In the genomic region with DNA sequence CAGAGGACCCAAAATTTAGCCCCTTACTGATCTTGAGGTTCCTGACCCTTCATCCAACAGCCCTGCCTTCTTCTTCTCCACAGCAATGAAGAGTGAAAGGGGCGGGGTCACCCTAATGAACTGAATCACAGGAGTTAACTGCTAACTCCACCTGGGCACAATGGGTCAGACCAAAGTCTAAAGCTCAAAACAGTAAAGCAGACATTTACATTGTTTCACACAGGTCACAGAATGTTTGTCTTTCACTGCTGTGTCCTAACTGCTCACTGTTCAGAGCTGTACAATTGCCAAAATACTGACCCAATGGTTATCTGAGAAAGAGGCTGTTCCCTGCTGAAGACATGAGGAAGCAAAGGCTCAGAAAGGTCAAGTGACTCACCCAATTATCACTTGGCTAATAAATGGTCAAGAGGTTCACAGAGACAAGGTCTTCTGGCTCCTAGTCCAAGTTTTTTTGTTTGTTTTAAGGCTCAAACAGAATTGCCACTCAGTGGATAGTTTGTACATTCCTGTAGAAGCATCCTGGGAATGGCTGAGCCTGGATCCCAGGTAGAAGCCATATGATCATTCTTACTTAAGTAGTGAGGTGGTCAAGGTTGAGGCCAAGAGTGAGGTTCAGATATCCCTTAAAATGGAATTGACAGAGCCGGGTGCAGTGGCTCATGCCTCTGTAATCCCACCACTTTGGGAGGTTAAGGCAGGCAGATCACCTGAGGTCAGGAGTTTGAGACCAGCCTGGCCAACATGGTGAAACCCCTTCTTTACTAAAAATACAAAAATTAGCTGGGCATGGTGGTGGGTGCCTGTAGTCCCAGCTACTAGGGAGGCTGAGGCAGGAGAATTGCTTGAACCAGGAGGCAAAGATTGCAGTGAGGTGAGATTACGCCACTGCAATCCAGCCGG, we compare ENCODE assay signal across 13 cellular contexts. TPM values are rescaled to one million over a fixed set of nuclear protein-coding genes. Genes with fewer than 3 reads are reported as not detected.
DNase-seq lines count a peak whose midpoint lies in the region; ATAC-seq and TF ChIP-seq lines count a peak whose summit lies in the region.
"Had no signal": no experiment of that assay in that cellular context is flagged by ENCODE, and none has a peak within 500 bp of the region (broad histone marks: within the 10 kb centered on the region; RNA-seq: fewer than 3 reads in every experiment).

No MANE protein-coding gene starts in this region.

- intact Hi-C loops in PC-9 (cut with micrococcal nuclease; ENCODE audit: unreplicated experiment) = loop anchor here (2.0 kb wide), 1 partner anchor 23 kb away; no protein-coding TSS in a partner anchor
- intact Hi-C loops in psoas muscle (cut with DNase I) = loop anchor here in 1 of 2 donors (5.0 kb wide), 1 partner anchor 40 kb away; no protein-coding TSS in a partner anchor

- no peaks in the 10 kb centered on the region for H3K79me2 ChIP-seq in PC-9 (ENCODE audit: low read depth)

- peak overlapping the region; percentile 16 for H3K4me2 ChIP-seq in PC-9

- peaks cover 32% of the 10 kb centered on the region for H3F3A ChIP-seq in PC-9 (ENCODE audit: insufficient read depth, low read depth)

- no peaks in the 10 kb centered on the region for H4K20me1 ChIP-seq in PC-9 (ENCODE audit: insufficient read depth)

- CTCF ChIA-PET in PC-9 (lab: Charles Lee) = interaction anchor here (0.6 to 1.2 kb wide), 4 partner anchors 10 to 120 kb away, joined by 3 to 6 read pairs (median 4); no protein-coding TSS in a partner anchor

- POLR2A ChIA-PET in PC-9 (lab: Charles Lee; ENCODE audit: unreplicated experiment) = interaction anchor here (0.6 to 0.7 kb wide), 2 partner anchors 123 to 547 kb away, joined by 3 to 7 read pairs; no protein-coding TSS in a partner anchor

- ATAC-seq in psoas muscle = peak; percentile 70 to 83 (median 74)
- no peak for ATAC-seq in HG03175 (IDR thresholded peaks at IDR 0.05; ENCODE audit: unreplicated experiment)
- ATAC-seq in GM21515 (IDR thresholded peaks at IDR 0.05; ENCODE audit: unreplicated experiment) = no peak

- H3K4me1 ChIP-seq in PC-9 (replicated peaks; ENCODE audit: insufficient read depth) (peaks cover 36% of the 10 kb centered on the region), psoas muscle (peaks cover 30% of the 10 kb centered on the region)
- H3K4me1 ChIP-seq: HAP-1 had no signal

- BruUV-seq in PC-9 (replicated peaks; lab: Mats Ljungman, UMichigan) = no TSS peak

- TF ChIP-seq CTCF in PC-9 (conservative IDR thresholded peaks at IDR 0.05) = no peak
- no peak for TF ChIP-seq CTCF in psoas muscle (IDR thresholded peaks at IDR 0.05)

- H3K9me2 ChIP-seq in PC-9 (ENCODE audit: insufficient read depth) = no peaks in the 10 kb centered on the region

- TF ChIP-seq POLR2A in erythroblast (IDR thresholded peaks at IDR 0.05; ENCODE audit: low read length) = no peak

- H3K27ac ChIP-seq in PC-9 (peak overlapping the region; percentile 58), psoas muscle (peak overlapping the region; percentile 71)
- H3K27ac ChIP-seq: WERI-Rb-1 had no signal

- DNase-seq in HCEC 1CT (peak; percentile 68), PC-9 (peak in 1 of 2 experiments; percentile 98), erythroblast (lab: John Stamatoyannopoulos, UW) (peak; percentile 37 to 38), psoas muscle (no peak), NCI-H187 treated with DMSO at 0.1 percent for 48 hours (lab: John Stamatoyannopoulos, UW) (no peak), RKO (ENCODE audit: low spot score) (no peak)
- DNase-seq: activated gamma-delta T cell treated with Interleukin-2 at 50 U/mL for 16 hours, NCI-H1092, WERI-Rb-1 had no signal

- H3K4me3 ChIP-seq in PC-9 (no peak overlapping the region), psoas muscle (no peak overlapping the region)
- H3K4me3 ChIP-seq: HAP-1 had no signal

- H3K36me3 ChIP-seq in PC-9 (ENCODE audit: low read depth) = no peaks in the 10 kb centered on the region
- H3K36me3 ChIP-seq in psoas muscle (ENCODE audit: insufficient read depth in 1 of 2, low read depth in 1 of 2) = no peaks in the 10 kb centered on the region
- H3K36me3 ChIP-seq: HAP-1 had no signal

- H2AFZ ChIP-seq in PC-9 = no peak overlapping the region

- WGBS in psoas muscle, 3 donors = 93 to 95% (median 94%) methylated on average over 4 of the region's 4 CpGs

- H3K27me3 ChIP-seq in PC-9 (ENCODE audit: insufficient read depth, low read depth) (no peaks in the 10 kb centered on the region), psoas muscle (ENCODE audit: insufficient read depth in 3 of 3, low read length in 2 of 3) (no peaks in the 10 kb centered on the region)

- H3K9me3 ChIP-seq in PC-9 (ENCODE audit: insufficient read depth, low read depth) (no peaks in the 10 kb centered on the region), psoas muscle (no peaks in the 10 kb centered on the region)
- H3K9me3 ChIP-seq: HAP-1 had no signal

RNA-seq across cellular contexts. Expression of a gene that starts 35.1 kb away (rescaled TPM):
- total RNA-seq in PC-9 (2021) (not detected in 2 replicates), psoas muscle (not detected)
- under 1 TPM; 0.04 to 0.07 (median 0.04) TPM for polyA plus RNA-seq in psoas muscle
- total RNA-seq: posterior vena cava had no signal

RNA-seq across cellular contexts. Expression of a gene that starts 42.8 kb away (rescaled TPM):
- 255 and 270 TPM in 2 replicates for total RNA-seq in PC-9 (2021)
- total RNA-seq in psoas muscle = 10 to 100 TPM; 44.3 to 65.5 (median 52.6) TPM
- polyA plus RNA-seq in psoas muscle = 100 to 1,000 TPM in 1 of 3 donors, 10 to 100 TPM in 2; 63.0 to 169 (median 71.1) TPM

RNA-seq across cellular contexts. Expression of a gene that starts 49.4 kb away (rescaled TPM):
- total RNA-seq in PC-9 (2021) (59.3 and 79.0 TPM in 2 replicates), psoas muscle (10 to 100 TPM; 25.1 to 40.6 (median 27.2) TPM)
- 10 to 100 TPM; 10.4 to 22.5 (median 19.3) TPM for polyA plus RNA-seq in psoas muscle

Comparison
In these comparisons a context has a peak if more than half of its experiments do, and no peak if none do; other contexts are left out.
1. DNase-seq: peak in HCEC 1CT (single experiment) and erythroblast (2 of 2); none in psoas muscle (0 of 2), NCI-H187 treated with DMSO at 0.1 percent for 48 hours (single experiment) and RKO (single experiment).
2. ATAC-seq: peak in psoas muscle (4 of 4); none in HG03175 (single experiment) and GM21515 (single experiment).